In genomic region chr10:46515402-46516192, GRCh38 we compare ENCODE assay signal across 1 cellular context.
TF ChIP-seq lines count a peak whose summit lies in the region.

No MANE protein-coding gene starts in this region.

TF ChIP-seq in IMR-90, 13 proteins besides CTCF, POLR2A, EP300 and RAD21 (continued from another document):
- no peak for TF ChIP-seq ELK1 (IDR thresholded peaks at IDR 0.05; ENCODE audit: borderline replicate concordance, low read depth, low read length)
- no peak for TF ChIP-seq CEBPB (IDR thresholded peaks at IDR 0.05; ENCODE audit: low read depth, low read length)
- no peak for TF ChIP-seq BHLHE40 (IDR thresholded peaks at IDR 0.05; ENCODE audit: low read depth, low read length)
- TF ChIP-seq MXI1 (IDR thresholded peaks at IDR 0.05; ENCODE audit: borderline replicate concordance, low read depth, low read length): no peak
- no peak for TF ChIP-seq USF2 (IDR thresholded peaks at IDR 0.05; ENCODE audit: low read depth, low read length)
- no peak for TF ChIP-seq RFX5 (IDR thresholded peaks at IDR 0.05; ENCODE audit: low read depth, low read length)
